17 cellular contexts compared by ENCODE assay signal in the genomic region with DNA sequence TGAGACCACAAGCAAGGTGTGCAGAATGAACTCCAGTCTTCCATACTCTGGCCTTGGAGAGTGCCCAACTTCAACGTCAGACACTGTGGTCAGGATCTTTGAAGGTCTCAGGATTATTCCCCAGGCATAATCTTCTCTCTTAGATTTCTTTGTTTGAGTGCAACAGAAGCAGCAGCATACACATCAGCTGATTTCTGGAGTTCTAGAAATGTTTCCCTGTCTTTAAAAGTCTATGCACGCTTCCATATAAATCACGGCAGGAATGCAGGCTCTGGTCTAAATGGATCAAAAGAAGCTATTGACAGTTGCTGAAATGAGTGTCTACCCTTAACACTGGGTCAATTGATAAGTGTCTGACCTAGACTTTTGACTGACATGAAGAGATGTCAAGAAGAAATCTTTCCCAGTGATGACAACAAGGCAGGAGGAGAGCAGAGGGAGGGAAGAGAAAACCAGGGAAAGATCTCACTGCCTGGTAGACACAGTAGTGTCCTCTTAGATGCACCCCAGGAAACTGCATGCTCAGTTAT.
"Had no signal": no experiment of that assay in that cellular context is flagged by ENCODE, and none has a peak within 500 bp of the region (broad histone marks: within the 10 kb centered on the region; RNA-seq: fewer than 3 reads in every experiment).

No MANE protein-coding gene starts in this region.

- H3K27ac ChIP-seq: RWPE1 had no signal

- DNase-seq: KBM-7, MV-4-11, NCI-H1048, NCI-H1105, NCI-H1417, NCI-H1436 treated with DMSO at 0.1 percent for 48 hours, NCI-H1694, NCI-H187 treated with DMSO at 0.1 percent for 48 hours, NCI-H2029 treated with DMSO at 0.1 percent for 48 hours, NCI-H2171 treated with DMSO at 0.1 percent for 48 hours, NCI-H345, NCI-H446 treated with DMSO at 0.1 percent for 48 hours, NCI-H510A treated with DMSO at 0.1 percent for 48 hours, NCI-H526 treated with DMSO at 0.1 percent for 48 hours, NCI-H748 treated with DMSO at 0.1 percent for 48 hours, SHP77 had no signal
